8 cellular contexts compared by ENCODE assay signal in genomic region chr1:156489166-156489934, GRCh38. TPM values are rescaled to one million over a fixed set of nuclear protein-coding genes. Genes with fewer than 3 reads are reported as not detected.
A peak's percentile ranks its signal among the peaks of the same experiment; 100 is the strongest.
DNase-seq lines count a peak whose midpoint lies in the region; ATAC-seq and TF ChIP-seq lines count a peak whose summit lies in the region.

No MANE protein-coding gene starts in this region.

- H3K9me3 Mint-ChIP-seq in activated T-cell treated with anti-CD3 and anti-CD28 coated beads, Interleukin-2, amount 50 U/mL, for 4 hours = no peaks in the 10 kb centered on the region

- peak; percentile 93 to 96 for DNase-seq in NCI-H524 (lab: John Stamatoyannopoulos, UW)
- peak; percentile 52 for DNase-seq in activated T-cell treated with anti-CD3 and anti-CD28 coated beads, Interleukin-2, amount 50 U/mL, for 4 hours
- DNase-seq in Right ventricle myocardium inferior (ENCODE audit: missing footprints) = peak; percentile 85
- DNase-seq in psoas muscle = peak; percentile 80 to 90

- TF ChIP-seq CTCF in psoas muscle (IDR thresholded peaks at IDR 0.05) = peak; percentile 37

- ATAC-seq in GM18498 (IDR thresholded peaks at IDR 0.05; ENCODE audit: unreplicated experiment) = peak; percentile 27
- peak; percentile 8 for ATAC-seq in HG02884 (IDR thresholded peaks at IDR 0.05; ENCODE audit: unreplicated experiment)
- ATAC-seq in activated T-cell treated with anti-CD3 and anti-CD28 coated beads, Interleukin-2, amount 50 U/mL, for 4 hours = peak; percentile 36 to 42
- ATAC-seq in Right ventricle myocardium inferior = peak; percentile 66
- ATAC-seq in psoas muscle = peak; percentile 67 to 72 (median 68)
- ATAC-seq in HG03196 (IDR thresholded peaks at IDR 0.05; ENCODE audit: unreplicated experiment) = no peak
- no peak for ATAC-seq in GM18861 (IDR thresholded peaks at IDR 0.05; ENCODE audit: unreplicated experiment)

- H3K36me3 ChIP-seq in psoas muscle (ENCODE audit: insufficient read depth in 1 of 2, low read depth in 1 of 2) = peaks cover 0 to 22% of the 10 kb centered on the region in 2 donors

- WGBS in psoas muscle, 3 donors = 5 to 10% (median 8%) methylated on average over 12 of the region's 12 CpGs

- H3K27me3 ChIP-seq in psoas muscle (ENCODE audit: insufficient read depth in 3 of 3, low read length in 2 of 3) = no peaks in the 10 kb centered on the region

- intact Hi-C loops in Right ventricle myocardium inferior (cut with DNase I) (no loop called here), psoas muscle (cut with DNase I) (no loop called here)

- peak overlapping the region; percentile 99 for H3K27ac ChIP-seq in psoas muscle

- H3K4me3 Mint-ChIP-seq in activated T-cell treated with anti-CD3 and anti-CD28 coated beads, Interleukin-2, amount 50 U/mL, for 4 hours = peak overlapping the region; percentile 69

- H3K9me3 ChIP-seq in psoas muscle = no peaks in the 10 kb centered on the region

- H3K27me3 Mint-ChIP-seq in activated T-cell treated with anti-CD3 and anti-CD28 coated beads, Interleukin-2, amount 50 U/mL, for 4 hours (ENCODE audit: low read depth) = no peaks in the 10 kb centered on the region

- H3K4me3 ChIP-seq in psoas muscle = peak overlapping the region; percentile 98

- peaks cover 9% of the 10 kb centered on the region for H3K36me3 Mint-ChIP-seq in activated T-cell treated with anti-CD3 and anti-CD28 coated beads, Interleukin-2, amount 50 U/mL, for 4 hours (ENCODE audit: insufficient read depth)

- H3K4me1 Mint-ChIP-seq in activated T-cell treated with anti-CD3 and anti-CD28 coated beads, Interleukin-2, amount 50 U/mL, for 4 hours (ENCODE audit: low read depth) = peaks cover 87% of the 10 kb centered on the region

- H3K4me1 ChIP-seq in psoas muscle = peaks cover 91% of the 10 kb centered on the region

RNA-seq across cellular contexts. Expression of gene MEF2D, which starts 11.2 kb away (rescaled TPM):
- total RNA-seq in activated T-cell treated with anti-CD3 and anti-CD28 coated beads, Interleukin-2, amount 50 U/mL, for 4 hours = 10 to 100 TPM; 42.5 to 50.9 (median 46.3) TPM
- 99.7 TPM for total RNA-seq in Right ventricle myocardium inferior
- 100 to 1,000 TPM; 126 to 258 (median 188) TPM for total RNA-seq in psoas muscle
- 10 to 100 TPM; 43.1 to 65.3 (median 58.4) TPM for polyA plus RNA-seq in psoas muscle

Comparison
In these comparisons a context has a peak if more than half of its experiments do, and no peak if none do; other contexts are left out.
1. ATAC-seq: peak in GM18498 (single experiment), HG02884 (single experiment), activated T-cell treated with anti-CD3 and anti-CD28 coated beads, Interleukin-2, amount 50 U/mL, for 4 hours (2 of 2), Right ventricle myocardium inferior (single experiment) and psoas muscle (4 of 4); none in HG03196 (single experiment) and GM18861 (single experiment).
2. Peak in every context shown above with its lines, with median percentiles within 50 percentile points of each other: DNase-seq.